Comparison of ENCODE assay signal across 10 cellular contexts in the genomic region with DNA sequence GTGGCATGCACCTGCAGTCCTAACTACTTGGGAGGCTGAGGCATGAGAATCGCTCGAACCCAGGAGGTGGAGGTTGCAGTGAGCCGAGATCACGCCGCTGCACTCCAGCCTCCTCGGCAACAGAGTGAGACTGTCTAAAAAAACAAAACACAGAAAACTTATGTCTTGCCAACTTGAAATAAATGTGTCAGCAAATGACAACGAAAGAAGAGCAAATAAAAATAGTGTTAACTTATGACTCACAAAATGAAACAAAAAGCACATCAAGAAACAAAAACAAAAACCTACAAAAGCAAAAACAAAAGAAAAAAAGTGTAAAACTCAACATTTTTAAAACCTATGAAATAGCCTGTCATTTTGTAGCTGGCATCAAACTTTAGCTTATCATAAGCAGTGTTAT.
"Had no signal": no experiment of that assay in that cellular context is flagged by ENCODE, and none has a peak within 500 bp of the region (broad histone marks: within the 10 kb centered on the region; RNA-seq: fewer than 3 reads in every experiment).

No MANE protein-coding gene starts in this region.

- H3K27ac ChIP-seq: HL-60, KMS-11 had no signal

- H3K9ac ChIP-seq: KMS-11 had no signal

- FAIRE-seq: H1, H54, HepG2 had no signal

- ATAC-seq: GM23338, HepG2 had no signal

- H3K4me3 ChIP-seq: GM23338 had no signal

- H3K4me2 ChIP-seq: GM23338, KMS-11 had no signal

- DNase-seq: H9, HCEC 1CT, Karpas-422, KBM-7 had no signal

- H2AFZ ChIP-seq: GM23338 had no signal
